In the genomic region with DNA sequence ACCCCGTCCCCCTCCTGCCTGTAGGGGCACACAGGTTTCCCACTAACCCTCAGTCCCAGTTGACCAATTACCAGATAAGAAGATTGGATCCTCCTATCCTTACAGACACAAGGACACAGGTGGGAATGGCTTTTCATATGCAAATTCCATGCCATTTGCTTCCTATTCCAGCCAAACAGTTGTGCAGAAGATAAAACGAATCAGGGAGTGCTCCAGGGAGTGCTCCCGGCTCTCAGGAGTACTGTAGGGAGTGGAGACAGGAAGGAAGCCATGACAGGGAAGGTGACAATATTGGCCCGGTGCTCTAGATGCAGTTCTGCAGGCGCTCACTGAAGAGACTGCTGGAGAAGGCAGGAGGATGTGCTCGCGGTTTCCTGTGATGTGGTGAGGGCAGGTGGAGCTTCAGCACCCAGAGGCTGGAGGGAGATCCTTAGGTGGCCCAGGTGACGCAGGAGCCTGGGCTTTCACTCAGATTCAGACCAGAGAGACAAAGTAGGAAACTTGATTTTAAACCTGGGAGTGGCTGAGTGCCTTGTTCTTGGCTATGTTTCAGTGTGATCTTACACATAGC, we compare ENCODE assay signal across 8 cellular contexts.
DNase-seq lines count a peak whose midpoint lies in the region; ATAC-seq lines count a peak whose summit lies in the region.

No MANE protein-coding gene starts in this region.

- H3K27me3 ChIP-seq in layer of hippocampus (ENCODE audit: control insufficient read depth, insufficient read depth, low read length): no peaks in the 10 kb centered on the region

- ATAC-seq in HG03378 (IDR thresholded peaks at IDR 0.05; ENCODE audit: unreplicated experiment): peak; percentile 40
- peak; percentile 66 to 70 for ATAC-seq in stimulated activated naive B cell treated with anti-CD40 and anti-IgM and Interleukin-4, amounts not matched to agents 10 μg/mL and 1 μg/mL and 100 μg/mL, for 72 hours (replicated peaks)
- no peak for ATAC-seq in HG02759 (IDR thresholded peaks at IDR 0.05; ENCODE audit: unreplicated experiment)

- H3K27me3 Mint-ChIP-seq in stimulated activated naive B cell treated with anti-CD40 and anti-IgM and Interleukin-4, amounts not matched to agents 10 μg/mL and 1 μg/mL and 100 μg/mL, for 72 hours: peaks cover 0 to 3% of the 10 kb centered on the region in 2 donors

- peaks cover 25 to 32% of the 10 kb centered on the region in 2 donors for H3K4me1 Mint-ChIP-seq in stimulated activated naive B cell treated with anti-CD40 and anti-IgM and Interleukin-4, amounts not matched to agents 10 μg/mL and 1 μg/mL and 100 μg/mL, for 72 hours

- no peak overlapping the region for H3K4me3 Mint-ChIP-seq in stimulated activated naive B cell treated with anti-CD40 and anti-IgM and Interleukin-4, amounts not matched to agents 10 μg/mL and 1 μg/mL and 100 μg/mL, for 72 hours

- DNase-seq in activated CD8-positive, alpha-beta memory T cell treated with anti-CD3 and anti-CD28 coated beads for 48 hours (ENCODE audit: low read depth in 2 of 3, low spot score in 2 of 3): peak; percentile 33 to 56 (median 52)
- DNase-seq in stimulated activated naive B cell treated with anti-CD40 and anti-IgM and Interleukin-4, amounts not matched to agents 10 μg/mL and 1 μg/mL and 100 μg/mL, for 72 hours: no peak
- DNase-seq in DMS 273 (lab: John Stamatoyannopoulos, UW; ENCODE audit: unreplicated experiment) (no peak), D341Med (ENCODE audit: low spot score) (no peak), GOT3 (lab: John Stamatoyannopoulos, UW) (no peak)

- peaks cover 2 to 4% of the 10 kb centered on the region in 2 donors for H3K36me3 Mint-ChIP-seq in stimulated activated naive B cell treated with anti-CD40 and anti-IgM and Interleukin-4, amounts not matched to agents 10 μg/mL and 1 μg/mL and 100 μg/mL, for 72 hours

- H3K9me3 Mint-ChIP-seq in stimulated activated naive B cell treated with anti-CD40 and anti-IgM and Interleukin-4, amounts not matched to agents 10 μg/mL and 1 μg/mL and 100 μg/mL, for 72 hours: no peaks in the 10 kb centered on the region

- H3K27ac ChIP-seq in layer of hippocampus (ENCODE audit: low read depth, low read length): peak overlapping the region; percentile 27

- no peak overlapping the region for H3K27ac Mint-ChIP-seq in stimulated activated naive B cell treated with anti-CD40 and anti-IgM and Interleukin-4, amounts not matched to agents 10 μg/mL and 1 μg/mL and 100 μg/mL, for 72 hours

Comparison
In these comparisons a context has a peak if more than half of its experiments do, and no peak if none do; other contexts are left out.
1. DNase-seq: peak in activated CD8-positive, alpha-beta memory T cell treated with anti-CD3 and anti-CD28 coated beads for 48 hours (3 of 3); none in stimulated activated naive B cell treated with anti-CD40 and anti-IgM and Interleukin-4, amounts not matched to agents 10 μg/mL and 1 μg/mL and 100 μg/mL, for 72 hours (single experiment), DMS 273 (single experiment), D341Med (single experiment) and GOT3 (single experiment).